ENCODE assay signal across 1 cellular context in the genomic region with DNA sequence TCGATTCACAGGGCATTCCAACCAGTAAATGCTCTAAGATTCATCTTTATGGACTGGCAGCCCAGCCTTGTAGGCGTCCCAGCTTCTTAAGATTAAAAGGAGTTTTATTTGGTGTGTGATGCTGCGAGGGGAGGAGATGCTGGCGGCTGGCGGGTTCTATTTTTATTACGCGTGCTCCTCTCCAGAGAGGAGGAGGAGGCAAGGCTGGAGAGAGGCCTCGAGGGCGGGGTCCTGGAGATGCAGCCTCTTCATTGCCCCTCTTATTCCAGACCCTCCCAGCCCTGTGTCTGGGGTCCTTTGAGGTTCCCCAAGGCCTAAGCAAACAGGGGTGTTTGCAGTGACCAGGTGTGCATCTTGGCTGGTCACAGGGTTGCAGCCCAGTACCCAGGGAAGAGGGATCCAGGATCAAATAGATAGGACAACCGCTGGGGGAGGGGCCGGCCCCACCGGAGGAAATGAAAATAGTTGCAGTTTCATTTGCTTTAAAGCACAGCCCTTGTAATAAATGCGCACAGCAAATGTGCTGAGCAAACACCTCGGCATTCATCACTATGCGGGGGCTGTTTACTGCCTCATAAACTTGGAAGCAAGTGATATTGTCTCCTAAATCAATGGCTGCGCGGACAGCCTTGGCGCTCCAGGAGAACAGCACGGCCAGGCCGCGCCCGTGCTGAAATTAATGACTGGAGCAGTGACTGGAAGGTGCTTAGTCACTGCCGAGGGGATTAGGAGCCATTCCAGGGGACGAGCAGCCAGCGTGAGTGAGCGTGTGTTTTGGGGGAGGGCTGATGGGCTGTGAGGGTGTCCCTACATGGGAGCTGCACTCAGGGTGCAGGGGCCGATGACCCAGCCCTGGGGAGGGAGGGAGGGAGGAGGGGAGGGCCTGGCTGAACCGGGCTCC.
TF ChIP-seq lines count a peak whose summit lies in the region.

No MANE protein-coding gene starts in this region.

TF ChIP-seq in HEK293, 187 proteins besides CTCF, POLR2A, EP300 and RAD21 (continued from another document and continues in another):
- peak; percentile 40; the same call in 1 of the 2 replicates for TF ChIP-seq ZNF610 (tag by site-specific recombination; IDR thresholded peaks at IDR 0.05; ENCODE audit: borderline replicate concordance)
- TF ChIP-seq ZNF629 (tag by site-specific recombination; IDR thresholded peaks at IDR 0.05), result 0 out of 2 replicates have a peak, but pooled peaks have one; percentile 54
- peak; percentile 80 for TF ChIP-seq ZSCAN30 (tag by site-specific recombination; IDR thresholded peaks at IDR 0.05)
- TF ChIP-seq, protein P1, sequence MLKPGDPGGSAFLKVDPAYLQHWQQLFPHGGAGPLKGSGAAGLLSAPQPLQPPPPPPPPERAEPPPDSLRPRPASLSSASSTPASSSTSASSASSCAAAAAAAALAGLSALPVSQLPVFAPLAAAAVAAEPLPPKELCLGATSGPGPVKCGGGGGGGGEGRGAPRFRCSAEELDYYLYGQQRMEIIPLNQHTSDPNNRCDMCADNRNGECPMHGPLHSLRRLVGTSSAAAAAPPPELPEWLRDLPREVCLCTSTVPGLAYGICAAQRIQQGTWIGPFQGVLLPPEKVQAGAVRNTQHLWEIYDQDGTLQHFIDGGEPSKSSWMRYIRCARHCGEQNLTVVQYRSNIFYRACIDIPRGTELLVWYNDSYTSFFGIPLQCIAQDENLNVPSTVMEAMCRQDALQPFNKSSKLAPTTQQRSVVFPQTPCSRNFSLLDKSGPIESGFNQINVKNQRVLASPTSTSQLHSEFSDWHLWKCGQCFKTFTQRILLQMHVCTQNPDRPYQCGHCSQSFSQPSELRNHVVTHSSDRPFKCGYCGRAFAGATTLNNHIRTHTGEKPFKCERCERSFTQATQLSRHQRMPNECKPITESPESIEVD (tag by site-specific recombination; IDR thresholded peaks at IDR 0.05), result peak; percentile 46; the same call in 1 of the 2 replicates
- TF ChIP-seq, protein P2, sequence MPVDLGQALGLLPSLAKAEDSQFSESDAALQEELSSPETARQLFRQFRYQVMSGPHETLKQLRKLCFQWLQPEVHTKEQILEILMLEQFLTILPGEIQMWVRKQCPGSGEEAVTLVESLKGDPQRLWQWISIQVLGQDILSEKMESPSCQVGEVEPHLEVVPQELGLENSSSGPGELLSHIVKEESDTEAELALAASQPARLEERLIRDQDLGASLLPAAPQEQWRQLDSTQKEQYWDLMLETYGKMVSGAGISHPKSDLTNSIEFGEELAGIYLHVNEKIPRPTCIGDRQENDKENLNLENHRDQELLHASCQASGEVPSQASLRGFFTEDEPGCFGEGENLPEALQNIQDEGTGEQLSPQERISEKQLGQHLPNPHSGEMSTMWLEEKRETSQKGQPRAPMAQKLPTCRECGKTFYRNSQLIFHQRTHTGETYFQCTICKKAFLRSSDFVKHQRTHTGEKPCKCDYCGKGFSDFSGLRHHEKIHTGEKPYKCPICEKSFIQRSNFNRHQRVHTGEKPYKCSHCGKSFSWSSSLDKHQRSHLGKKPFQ (tag by site-specific recombination; IDR thresholded peaks at IDR 0.05), result peak; percentile 44; the same call in 1 of the 2 replicates
- peak; percentile 84 for TF ChIP-seq ZNF335 (tag by site-specific recombination; conservative IDR thresholded peaks at IDR 0.05)
- TF ChIP-seq ZNF529 (tag by site-specific recombination; IDR thresholded peaks at IDR 0.05; ENCODE audit: insufficient replicate concordance), result no peak
- TF ChIP-seq ZNF791 (tag by site-specific recombination; IDR thresholded peaks at IDR 0.05), result no peak
- peak; percentile 45; the same call in 1 of the 2 replicates for TF ChIP-seq ZNF600 (tag by site-specific recombination; IDR thresholded peaks at IDR 0.05)
- TF ChIP-seq, protein P3, sequence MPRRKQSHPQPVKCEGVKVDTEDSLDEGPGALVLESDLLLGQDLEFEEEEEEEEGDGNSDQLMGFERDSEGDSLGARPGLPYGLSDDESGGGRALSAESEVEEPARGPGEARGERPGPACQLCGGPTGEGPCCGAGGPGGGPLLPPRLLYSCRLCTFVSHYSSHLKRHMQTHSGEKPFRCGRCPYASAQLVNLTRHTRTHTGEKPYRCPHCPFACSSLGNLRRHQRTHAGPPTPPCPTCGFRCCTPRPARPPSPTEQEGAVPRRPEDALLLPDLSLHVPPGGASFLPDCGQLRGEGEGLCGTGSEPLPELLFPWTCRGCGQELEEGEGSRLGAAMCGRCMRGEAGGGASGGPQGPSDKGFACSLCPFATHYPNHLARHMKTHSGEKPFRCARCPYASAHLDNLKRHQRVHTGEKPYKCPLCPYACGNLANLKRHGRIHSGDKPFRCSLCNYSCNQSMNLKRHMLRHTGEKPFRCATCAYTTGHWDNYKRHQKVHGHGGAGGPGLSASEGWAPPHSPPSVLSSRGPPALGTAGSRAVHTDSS (tag by site-specific recombination; IDR thresholded peaks at IDR 0.05), result peak; percentile 33; the same call in 1 of the 2 replicates
- TF ChIP-seq ZNF341 (tag by site-specific recombination; IDR thresholded peaks at IDR 0.05; ENCODE audit: low read depth), result peak; percentile 87
- TF ChIP-seq ZNF571 (tag by site-specific recombination; IDR thresholded peaks at IDR 0.05), result no peak
- peak; percentile 32; the same call in 1 of the 2 replicates for TF ChIP-seq TRIM28 (IDR thresholded peaks at IDR 0.05; ENCODE audit: borderline replicate concordance, low read length)
- peak; percentile 87 for TF ChIP-seq ZFHX2 (tag by site-specific recombination; conservative IDR thresholded peaks at IDR 0.05)
- TF ChIP-seq, protein P4, sequence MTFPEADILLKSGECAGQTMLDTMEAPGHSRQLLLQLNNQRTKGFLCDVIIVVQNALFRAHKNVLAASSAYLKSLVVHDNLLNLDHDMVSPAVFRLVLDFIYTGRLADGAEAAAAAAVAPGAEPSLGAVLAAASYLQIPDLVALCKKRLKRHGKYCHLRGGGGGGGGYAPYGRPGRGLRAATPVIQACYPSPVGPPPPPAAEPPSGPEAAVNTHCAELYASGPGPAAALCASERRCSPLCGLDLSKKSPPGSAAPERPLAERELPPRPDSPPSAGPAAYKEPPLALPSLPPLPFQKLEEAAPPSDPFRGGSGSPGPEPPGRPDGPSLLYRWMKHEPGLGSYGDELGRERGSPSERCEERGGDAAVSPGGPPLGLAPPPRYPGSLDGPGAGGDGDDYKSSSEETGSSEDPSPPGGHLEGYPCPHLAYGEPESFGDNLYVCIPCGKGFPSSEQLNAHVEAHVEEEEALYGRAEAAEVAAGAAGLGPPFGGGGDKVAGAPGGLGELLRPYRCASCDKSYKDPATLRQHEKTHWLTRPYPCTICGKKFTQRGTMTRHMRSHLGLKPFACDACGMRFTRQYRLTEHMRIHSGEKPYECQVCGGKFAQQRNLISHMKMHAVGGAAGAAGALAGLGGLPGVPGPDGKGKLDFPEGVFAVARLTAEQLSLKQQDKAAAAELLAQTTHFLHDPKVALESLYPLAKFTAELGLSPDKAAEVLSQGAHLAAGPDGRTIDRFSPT (tag by site-specific recombination; IDR thresholded peaks at IDR 0.05), result peak; percentile 49; the same call in 1 of the 2 replicates
- peak; percentile 72 for TF ChIP-seq EGR2 (tag by site-specific recombination; IDR thresholded peaks at IDR 0.05; ENCODE audit: low read depth)
- no peak for TF ChIP-seq ZNF350 (tag by site-specific recombination; IDR thresholded peaks at IDR 0.05)
- TF ChIP-seq YY2 (tag by site-specific recombination; IDR thresholded peaks at IDR 0.05), result peak; percentile 66; the same call in 1 of the 2 replicates
- 0 out of 2 replicates have a peak, but pooled peaks have one; percentile 32 for TF ChIP-seq ZBTB48 (tag by site-specific recombination; IDR thresholded peaks at IDR 0.05)
- TF ChIP-seq ZNF473 (tag by site-specific recombination; IDR thresholded peaks at IDR 0.05), result no peak
- TF ChIP-seq, protein P5, sequence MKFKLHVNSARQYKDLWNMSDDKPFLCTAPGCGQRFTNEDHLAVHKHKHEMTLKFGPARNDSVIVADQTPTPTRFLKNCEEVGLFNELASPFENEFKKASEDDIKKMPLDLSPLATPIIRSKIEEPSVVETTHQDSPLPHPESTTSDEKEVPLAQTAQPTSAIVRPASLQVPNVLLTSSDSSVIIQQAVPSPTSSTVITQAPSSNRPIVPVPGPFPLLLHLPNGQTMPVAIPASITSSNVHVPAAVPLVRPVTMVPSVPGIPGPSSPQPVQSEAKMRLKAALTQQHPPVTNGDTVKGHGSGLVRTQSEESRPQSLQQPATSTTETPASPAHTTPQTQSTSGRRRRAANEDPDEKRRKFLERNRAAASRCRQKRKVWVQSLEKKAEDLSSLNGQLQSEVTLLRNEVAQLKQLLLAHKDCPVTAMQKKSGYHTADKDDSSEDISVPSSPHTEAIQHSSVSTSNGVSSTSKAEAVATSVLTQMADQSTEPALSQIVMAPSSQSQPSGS (tag by site-specific recombination; IDR thresholded peaks at IDR 0.05; ENCODE audit: low read depth), result peak; percentile 23; the same call in 1 of the 2 replicates
- TF ChIP-seq ZNF433 (tag by site-specific recombination; IDR thresholded peaks at IDR 0.05; ENCODE audit: low read depth), result no peak
- no peak for TF ChIP-seq MYNN (tag by site-specific recombination; IDR thresholded peaks at IDR 0.05; ENCODE audit: borderline replicate concordance)
- TF ChIP-seq FEZF1 (tag by site-specific recombination; IDR thresholded peaks at IDR 0.05), result peak; percentile 83
- peak; percentile 84 for TF ChIP-seq ZXDB (tag by site-specific recombination; IDR thresholded peaks at IDR 0.05)
- peak; percentile 83; the same call in 1 of the 2 replicates for TF ChIP-seq KLF7 (tag by site-specific recombination; IDR thresholded peaks at IDR 0.05; ENCODE audit: borderline replicate concordance)
- TF ChIP-seq, protein P6, sequence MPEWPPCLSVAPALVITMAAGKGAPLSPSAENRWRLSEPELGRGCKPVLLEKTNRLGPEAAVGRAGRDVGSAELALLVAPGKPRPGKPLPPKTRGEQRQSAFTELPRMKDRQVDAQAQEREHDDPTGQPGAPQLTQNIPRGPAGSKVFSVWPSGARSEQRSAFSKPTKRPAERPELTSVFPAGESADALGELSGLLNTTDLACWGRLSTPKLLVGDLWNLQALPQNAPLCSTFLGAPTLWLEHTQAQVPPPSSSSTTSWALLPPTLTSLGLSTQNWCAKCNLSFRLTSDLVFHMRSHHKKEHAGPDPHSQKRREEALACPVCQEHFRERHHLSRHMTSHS (tag by site-specific recombination; IDR thresholded peaks at IDR 0.05), result 0 out of 2 replicates have a peak, but pooled peaks have one; percentile 56
- peak; percentile 86 for TF ChIP-seq ZIC2 (tag by site-specific recombination; IDR thresholded peaks at IDR 0.05)
- peak; percentile 52; the same call in 1 of the 2 replicates for TF ChIP-seq HOXD13 (CRISPR knock-in tag; IDR thresholded peaks at IDR 0.05; ENCODE audit: borderline replicate concordance)
- TF ChIP-seq ZFP69B (tag by site-specific recombination; IDR thresholded peaks at IDR 0.05), result peak; percentile 76; the same call in 1 of the 2 replicates
- TF ChIP-seq ZNF768 (tag by site-specific recombination; IDR thresholded peaks at IDR 0.05), result peak; percentile 78
- TF ChIP-seq ZNF184 (tag by site-specific recombination; IDR thresholded peaks at IDR 0.05), result peak; percentile 55; the same call in 1 of the 2 replicates
- peak; percentile 64 for TF ChIP-seq ZNF843 (tag by site-specific recombination; IDR thresholded peaks at IDR 0.05)
- peak; percentile 78 for TF ChIP-seq ZNF423 (tag by site-specific recombination; IDR thresholded peaks at IDR 0.05)
- TF ChIP-seq KLF1 (tag by site-specific recombination; IDR thresholded peaks at IDR 0.05), result 0 out of 2 replicates have a peak, but pooled peaks have one; percentile 24
- TF ChIP-seq, protein P7, sequence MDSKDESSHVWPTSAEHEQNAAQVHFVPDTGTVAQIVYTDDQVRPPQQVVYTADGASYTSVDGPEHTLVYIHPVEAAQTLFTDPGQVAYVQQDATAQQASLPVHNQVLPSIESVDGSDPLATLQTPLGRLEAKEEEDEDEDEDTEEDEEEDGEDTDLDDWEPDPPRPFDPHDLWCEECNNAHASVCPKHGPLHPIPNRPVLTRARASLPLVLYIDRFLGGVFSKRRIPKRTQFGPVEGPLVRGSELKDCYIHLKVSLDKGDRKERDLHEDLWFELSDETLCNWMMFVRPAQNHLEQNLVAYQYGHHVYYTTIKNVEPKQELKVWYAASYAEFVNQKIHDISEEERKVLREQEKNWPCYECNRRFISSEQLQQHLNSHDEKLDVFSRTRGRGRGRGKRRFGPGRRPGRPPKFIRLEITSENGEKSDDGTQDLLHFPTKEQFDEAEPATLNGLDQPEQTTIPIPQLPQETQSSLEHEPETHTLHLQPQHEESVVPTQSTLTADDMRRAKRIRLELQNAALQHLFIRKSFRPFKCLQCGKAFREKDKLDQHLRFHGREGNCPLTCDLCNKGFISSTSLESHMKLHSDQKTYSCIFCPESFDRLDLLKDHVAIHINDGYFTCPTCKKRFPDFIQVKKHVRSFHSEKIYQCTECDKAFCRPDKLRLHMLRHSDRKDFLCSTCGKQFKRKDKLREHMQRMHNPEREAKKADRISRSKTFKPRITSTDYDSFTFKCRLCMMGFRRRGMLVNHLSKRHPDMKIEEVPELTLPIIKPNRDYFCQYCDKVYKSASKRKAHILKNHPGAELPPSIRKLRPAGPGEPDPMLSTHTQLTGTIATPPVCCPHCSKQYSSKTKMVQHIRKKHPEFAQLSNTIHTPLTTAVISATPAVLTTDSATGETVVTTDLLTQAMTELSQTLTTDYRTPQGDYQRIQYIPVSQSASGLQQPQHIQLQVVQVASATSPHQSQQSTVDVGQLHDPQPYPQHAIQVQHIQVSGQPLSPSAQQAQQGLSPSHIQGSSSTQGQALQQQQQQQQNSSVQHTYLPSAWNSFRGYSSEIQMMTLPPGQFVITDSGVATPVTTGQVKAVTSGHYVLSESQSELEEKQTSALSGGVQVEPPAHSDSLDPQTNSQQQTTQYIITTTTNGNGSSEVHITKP (tag by site-specific recombination; IDR thresholded peaks at IDR 0.05), result no peak
- TF ChIP-seq, protein P8, sequence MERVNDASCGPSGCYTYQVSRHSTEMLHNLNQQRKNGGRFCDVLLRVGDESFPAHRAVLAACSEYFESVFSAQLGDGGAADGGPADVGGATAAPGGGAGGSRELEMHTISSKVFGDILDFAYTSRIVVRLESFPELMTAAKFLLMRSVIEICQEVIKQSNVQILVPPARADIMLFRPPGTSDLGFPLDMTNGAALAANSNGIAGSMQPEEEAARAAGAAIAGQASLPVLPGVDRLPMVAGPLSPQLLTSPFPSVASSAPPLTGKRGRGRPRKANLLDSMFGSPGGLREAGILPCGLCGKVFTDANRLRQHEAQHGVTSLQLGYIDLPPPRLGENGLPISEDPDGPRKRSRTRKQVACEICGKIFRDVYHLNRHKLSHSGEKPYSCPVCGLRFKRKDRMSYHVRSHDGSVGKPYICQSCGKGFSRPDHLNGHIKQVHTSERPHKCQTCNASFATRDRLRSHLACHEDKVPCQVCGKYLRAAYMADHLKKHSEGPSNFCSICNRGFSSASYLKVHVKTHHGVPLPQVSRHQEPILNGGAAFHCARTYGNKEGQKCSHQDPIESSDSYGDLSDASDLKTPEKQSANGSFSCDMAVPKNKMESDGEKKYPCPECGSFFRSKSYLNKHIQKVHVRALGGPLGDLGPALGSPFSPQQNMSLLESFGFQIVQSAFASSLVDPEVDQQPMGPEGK (tag by site-specific recombination; IDR thresholded peaks at IDR 0.05), result peak; percentile 67
- peak; percentile 72; the same call in 1 of the 2 replicates for TF ChIP-seq ZNF660 (tag by site-specific recombination; IDR thresholded peaks at IDR 0.05)
- TF ChIP-seq, protein P9, sequence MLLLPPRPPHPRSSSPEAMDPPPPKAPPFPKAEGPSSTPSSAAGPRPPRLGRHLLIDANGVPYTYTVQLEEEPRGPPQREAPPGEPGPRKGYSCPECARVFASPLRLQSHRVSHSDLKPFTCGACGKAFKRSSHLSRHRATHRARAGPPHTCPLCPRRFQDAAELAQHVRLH (tag by site-specific recombination; IDR thresholded peaks at IDR 0.05), result peak; percentile 55; the same call in 1 of the 2 replicates
- TF ChIP-seq ZFP37 (tag by site-specific recombination; IDR thresholded peaks at IDR 0.05), result 0 out of 2 replicates have a peak, but pooled peaks have one; percentile 13
